24 cellular contexts compared by ENCODE assay signal in genomic region chr1:200564319-200564718, GRCh38.
"Had no signal": no experiment of that assay in that cellular context is flagged by ENCODE, and none has a peak within 500 bp of the region (broad histone marks: within the 10 kb centered on the region; RNA-seq: fewer than 3 reads in every experiment).

No MANE protein-coding gene starts in this region.

- H3K27ac ChIP-seq: RWPE1, SJCRH30 had no signal

- ATAC-seq: HepG2, Panc1, SK-N-SH treated with all-trans-retinoic acid at 6 μM for 48 hours had no signal

- DNase-seq: IMR-90, Karpas-422, KG1, MG63, NCI-H1092, NCI-H1105 treated with DMSO at 0.1 percent for 48 hours, NCI-H1417 treated with DMSO at 0.1 percent for 48 hours, NCI-H146, NCI-H1694 treated with DMSO at 0.1 percent for 48 hours, NCI-H1930, NCI-H2081, NCI-H2107, NCI-H226, NCI-H446, NCI-H510A, NCI-H524 treated with DMSO at 0.1 percent for 48 hours, NCI-H69, NCI-H774, SHP77 treated with DMSO at 0.1 percent for 48 hours, SJCRH30 had no signal

- H3K4me1 ChIP-seq: SJCRH30 had no signal

- H3K9me3 ChIP-seq: MG63, SJCRH30 had no signal

- H3K27me3 ChIP-seq: MG63, SJCRH30 had no signal

- H3K4me3 ChIP-seq: MG63, SJCRH30 had no signal
